Comparison of ENCODE assay signal across 24 cellular contexts in genomic region chr2:3449106-3449505, GRCh38.
DNase-seq lines count a peak whose midpoint lies in the region; ATAC-seq and TF ChIP-seq lines count a peak whose summit lies in the region.
"Had no signal": no experiment of that assay in that cellular context is flagged by ENCODE, and none has a peak within 500 bp of the region (broad histone marks: within the 10 kb centered on the region; RNA-seq: fewer than 3 reads in every experiment).

No MANE protein-coding gene starts in this region.

- no peaks in the 10 kb centered on the region for H3K4me1 Mint-ChIP-seq in activated T-cell treated with anti-CD3 and anti-CD28 coated beads, Interleukin-2, amount 50 U/mL, for 24 hours (ENCODE audit: low read depth)
- H3K4me1 Mint-ChIP-seq in glutamatergic neuron (ENCODE audit: low read depth, unreplicated experiment): peaks cover 34% of the 10 kb centered on the region
- H3K4me1 Mint-ChIP-seq: activated naive CD4-positive, alpha-beta T cell treated with anti-CD3 and anti-CD28 coated beads, Interleukin-2, amount 50 U/mL, for 24 hours; memory B cell; T-cell had no signal

- H3K9me3 ChIP-seq in vagina: no peaks in the 10 kb centered on the region
- H3K9me3 ChIP-seq: pancreas, sigmoid colon, upper lobe of right lung had no signal

- TF ChIP-seq CTCF in glutamatergic neuron (IDR thresholded peaks at IDR 0.05; ENCODE audit: partially characterized antibody, unreplicated experiment) (no peak), vagina (IDR thresholded peaks at IDR 0.05) (no peak)

- H3K27me3 ChIP-seq in vagina: no peaks in the 10 kb centered on the region
- H3K27me3 ChIP-seq: pancreas, sigmoid colon, upper lobe of right lung had no signal

- H3K27ac ChIP-seq in vagina: no peak overlapping the region
- H3K27ac ChIP-seq: C4-2B, pancreas, sigmoid colon, upper lobe of right lung had no signal

- no peaks in the 10 kb centered on the region for H3K27me3 Mint-ChIP-seq in activated T-cell treated with anti-CD3 and anti-CD28 coated beads, Interleukin-2, amount 50 U/mL, for 24 hours
- H3K27me3 Mint-ChIP-seq in glutamatergic neuron (ENCODE audit: unreplicated experiment): peaks cover 2% of the 10 kb centered on the region
- H3K27me3 Mint-ChIP-seq: activated naive CD4-positive, alpha-beta T cell treated with anti-CD3 and anti-CD28 coated beads, Interleukin-2, amount 50 U/mL, for 24 hours; memory B cell; naive B cell; T-cell had no signal

- peak overlapping the region; percentile 27 to 34 for H3K4me3 ChIP-seq in vagina
- H3K4me3 ChIP-seq: pancreas, sigmoid colon, upper lobe of right lung had no signal

- peaks cover 0 to 32% of the 10 kb centered on the region in 2 donors for H3K36me3 ChIP-seq in vagina

- peaks cover 4% of the 10 kb centered on the region for H3K4me1 ChIP-seq in vagina
- H3K4me1 ChIP-seq: pancreas had no signal

- DNase-seq in activated T-cell treated with anti-CD3 and anti-CD28 coated beads, Interleukin-2, amount 50 U/mL, for 24 hours: no peak
- DNase-seq in activated T-cell treated with anti-CD3 and anti-CD28 coated beads, Interleukin-2, amount 50 U/mL, for 48 hours: no peak
- peak; percentile 91 for DNase-seq in NCI-H748 (lab: John Stamatoyannopoulos, UW; ENCODE audit: unreplicated experiment)
- no peak for DNase-seq in glutamatergic neuron
- DNase-seq in vagina (ENCODE audit: extremely low spot score in 2 of 2): no peak
- no peak for DNase-seq in COLO668 (lab: John Stamatoyannopoulos, UW; ENCODE audit: unreplicated experiment)
- DNase-seq in T1000 (lab: John Stamatoyannopoulos, UW): no peak
- DNase-seq: aorta; central memory CD4-positive, alpha-beta T cell; kidney; naive B cell; NCI-H1105; NCI-H2107; NCI-H774; PC-3; SHP77; sigmoid colon; T-cell; upper lobe of right lung had no signal

- intact Hi-C loops in vagina (cut with DNase I): no loop called here

- no peak for TF ChIP-seq POLR2A in vagina (IDR thresholded peaks at IDR 0.05)

- H3K27ac Mint-ChIP-seq in activated T-cell treated with anti-CD3 and anti-CD28 coated beads, Interleukin-2, amount 50 U/mL, for 24 hours: peak overlapping the region; percentile 10
- H3K27ac Mint-ChIP-seq in glutamatergic neuron (ENCODE audit: unreplicated experiment): peak overlapping the region; percentile 56
- H3K27ac Mint-ChIP-seq: activated naive CD4-positive, alpha-beta T cell treated with anti-CD3 and anti-CD28 coated beads, Interleukin-2, amount 50 U/mL, for 24 hours; T-cell had no signal

- ATAC-seq in GM21528 (IDR thresholded peaks at IDR 0.05; ENCODE audit: low FRiP score, unreplicated experiment): no peak
- ATAC-seq: PC-3, T-cell, upper lobe of right lung had no signal

- H3K36me3 Mint-ChIP-seq in activated T-cell treated with anti-CD3 and anti-CD28 coated beads, Interleukin-2, amount 50 U/mL, for 24 hours (ENCODE audit: low read depth): peaks cover 98% of the 10 kb centered on the region
- H3K36me3 Mint-ChIP-seq in glutamatergic neuron (ENCODE audit: unreplicated experiment): peaks cover 12% of the 10 kb centered on the region

- H3K9me3 Mint-ChIP-seq in activated T-cell treated with anti-CD3 and anti-CD28 coated beads, Interleukin-2, amount 50 U/mL, for 24 hours: no peaks in the 10 kb centered on the region
- peaks cover 6% of the 10 kb centered on the region for H3K9me3 Mint-ChIP-seq in glutamatergic neuron (ENCODE audit: unreplicated experiment)
- H3K9me3 Mint-ChIP-seq: activated naive CD4-positive, alpha-beta T cell treated with anti-CD3 and anti-CD28 coated beads, Interleukin-2, amount 50 U/mL, for 24 hours; memory B cell; naive B cell; T-cell had no signal

- H3K4me3 Mint-ChIP-seq in activated T-cell treated with anti-CD3 and anti-CD28 coated beads, Interleukin-2, amount 50 U/mL, for 24 hours: no peak overlapping the region
- peak overlapping the region; percentile 5 for H3K4me3 Mint-ChIP-seq in glutamatergic neuron (ENCODE audit: unreplicated experiment)
- H3K4me3 Mint-ChIP-seq: activated naive CD4-positive, alpha-beta T cell treated with anti-CD3 and anti-CD28 coated beads, Interleukin-2, amount 50 U/mL, for 24 hours; memory B cell; naive B cell; T-cell had no signal
